ENCODE assay signal across 14 cellular contexts in the genomic region with DNA sequence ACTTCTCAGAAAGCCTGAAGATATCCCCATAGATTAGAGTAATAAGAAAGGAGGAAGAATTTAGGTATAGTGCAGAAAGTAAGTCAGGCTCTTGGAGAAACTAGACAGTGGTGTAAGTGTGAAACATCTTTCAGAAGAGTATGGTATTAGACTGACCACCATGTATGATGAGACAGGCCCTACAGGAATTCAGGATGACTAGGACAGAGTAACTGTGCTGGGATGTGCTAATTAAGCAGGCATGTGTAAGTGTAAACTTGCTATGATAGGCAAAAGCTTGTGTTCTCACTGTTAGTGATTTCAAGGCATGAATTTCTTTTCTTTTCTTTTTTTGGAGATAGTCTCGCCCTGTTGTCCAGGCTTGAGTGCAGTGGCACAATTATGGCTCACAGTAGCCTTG.
A peak's percentile ranks its signal among the peaks of the same experiment; 100 is the strongest.
DNase-seq lines count a peak whose midpoint lies in the region; ATAC-seq and TF ChIP-seq lines count a peak whose summit lies in the region.
"Had no signal": no experiment of that assay in that cellular context is flagged by ENCODE, and none has a peak within 500 bp of the region (broad histone marks: within the 10 kb centered on the region; RNA-seq: fewer than 3 reads in every experiment).

No MANE protein-coding gene starts in this region.

- H3K4me1 Mint-ChIP-seq in natural killer cell, result peaks cover 25% of the 10 kb centered on the region in 2 donors

- in situ Hi-C loops in astrocyte of the cerebellum (cut with HindIII; ENCODE audit: low sequenced_read_pairs), result no loop called here

- H3K9me3 Mint-ChIP-seq in natural killer cell, result no peaks in the 10 kb centered on the region

- H3K4me3 ChIP-seq in astrocyte of the cerebellum (ENCODE audit: low read depth, low read length), result no peak overlapping the region
- H3K4me3 ChIP-seq in iPS-18c (ENCODE audit: insufficient read depth, low read depth, low read length), result peak overlapping the region; percentile 2; the same call in 1 of the 2 replicates
- no peak overlapping the region for H3K4me3 ChIP-seq in tibial artery
- H3K4me3 ChIP-seq: colonic mucosa had no signal

- H3K27me3 Mint-ChIP-seq in natural killer cell (ENCODE audit: low read depth in 2 of 2), result no peaks in the 10 kb centered on the region

- H3K4me1 ChIP-seq in tibial artery, result peaks cover 0 to 30% (median 18%) of the 10 kb centered on the region in 4 donors
- H3K4me1 ChIP-seq: colonic mucosa had no signal

- ATAC-seq in Right ventricle myocardium superior (ENCODE audit: poor library complexity) (peak; percentile 50), natural killer cell (no peak)

- TF ChIP-seq CTCF in astrocyte of the cerebellum (IDR thresholded peaks at IDR 0.05; ENCODE audit: low read depth, low read length, missing control alignments), result no peak
- no peak for TF ChIP-seq CTCF in natural killer cell (IDR thresholded peaks at IDR 0.05)
- TF ChIP-seq CTCF in tibial artery (IDR thresholded peaks at IDR 0.05), result no peak

- H3K27ac ChIP-seq in temporal lobe (ENCODE audit: low read depth, low read length), result peak overlapping the region; percentile 21
- H3K27ac ChIP-seq in tibial artery, result peak overlapping the region in 1 of 2 donors; percentile 3
- H3K27ac ChIP-seq: colonic mucosa had no signal

- peaks cover 3% of the 10 kb centered on the region for H3K36me3 Mint-ChIP-seq in natural killer cell

- no peak for DNase-seq in Right ventricle myocardium superior
- no peak for DNase-seq in cardiac septum (ENCODE audit: low spot score)
- DNase-seq in astrocyte of the cerebellum (ENCODE audit: low read depth), result peak; percentile 18
- no peak for DNase-seq in NCI-H2171 (lab: John Stamatoyannopoulos, UW)
- DNase-seq in natural killer cell, result no peak
- no peak for DNase-seq in tibial artery
- DNase-seq: ACHN; activated CD4-positive, alpha-beta T cell treated with anti-CD3 and anti-CD28 coated beads for 48 hours; activated gamma-delta T cell; colonic mucosa; NCI-H1417; NCI-H774 had no signal

- H3K27me3 ChIP-seq in tibial artery, result no peaks in the 10 kb centered on the region
- H3K27me3 ChIP-seq: colonic mucosa had no signal

- no peak overlapping the region for H3K4me3 Mint-ChIP-seq in natural killer cell

- H3K27ac Mint-ChIP-seq in natural killer cell, result no peak overlapping the region

- intact Hi-C loops in Right ventricle myocardium superior (cut with DNase I) (no loop called here), cardiac septum (cut with DNase I) (loop anchor here (5.0 kb wide), 1 partner anchor 115 kb away; no protein-coding TSS in a partner anchor), natural killer cell (cut with micrococcal nuclease) (no loop called here), tibial artery (cut with DNase I; ENCODE audit: low total_unique reads) (loop anchor here (2.0 kb wide), 1 partner anchor 54 kb away; no protein-coding TSS in a partner anchor)

- H3K9me3 ChIP-seq in iPS-18c (ENCODE audit: control insufficient read depth, insufficient read depth, low read length) (no peaks in the 10 kb centered on the region), tibial artery (no peaks in the 10 kb centered on the region)
- H3K9me3 ChIP-seq: colonic mucosa had no signal

- H3K36me3 ChIP-seq in tibial artery, result peaks cover 7 to 23% (median 21%) of the 10 kb centered on the region in 3 donors
- H3K36me3 ChIP-seq: colonic mucosa had no signal

Comparison
In these comparisons a context has a peak if more than half of its experiments do, and no peak if none do; other contexts are left out.
1. intact Hi-C loops: an anchor here in cardiac septum (5.0 kb wide) and tibial artery (2.0 kb wide); none called in Right ventricle myocardium superior and natural killer cell.